In the genomic region with DNA sequence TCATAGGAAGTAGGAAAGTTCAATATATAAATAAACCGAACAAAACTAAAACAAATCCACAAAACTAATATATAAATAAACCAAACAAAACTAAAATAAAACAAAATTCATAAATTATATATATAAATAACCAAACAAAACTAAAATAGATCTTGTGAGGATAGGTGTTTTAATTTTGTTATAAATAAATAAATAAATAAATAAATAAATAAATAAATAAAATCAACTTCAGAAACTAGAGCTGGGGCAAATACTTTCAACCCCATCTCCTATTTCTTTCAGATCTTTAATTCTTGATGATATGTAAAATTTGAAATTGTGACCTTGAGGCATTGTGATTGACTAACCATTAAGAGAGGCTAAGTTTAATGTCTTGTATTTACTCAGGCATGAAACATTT, we compare ENCODE assay signal across 1 cellular context.
TF ChIP-seq lines count a peak whose summit lies in the region.

No MANE protein-coding gene starts in this region.

TF ChIP-seq in HEK293, 187 proteins besides CTCF, POLR2A, EP300 and RAD21 (continued from another document and continues in another):
- TF ChIP-seq HOXA7 (CRISPR knock-in tag; IDR thresholded peaks at IDR 0.05; ENCODE audit: borderline replicate concordance) (no peak), ZNF501 (tag by site-specific recombination; IDR thresholded peaks at IDR 0.05) (peak; percentile 44; the same call in 1 of the 2 replicates), ZNF2 (tag by site-specific recombination; IDR thresholded peaks at IDR 0.05) (no peak), ZNF335 (tag by site-specific recombination; conservative IDR thresholded peaks at IDR 0.05) (no peak), MZF1 (tag by site-specific recombination; IDR thresholded peaks at IDR 0.05; ENCODE audit: borderline replicate concordance) (peak; percentile 48; the same call in 1 of the 2 replicates), ZNF175 (tag by site-specific recombination; IDR thresholded peaks at IDR 0.05) (no peak), GLIS1 (tag by site-specific recombination; IDR thresholded peaks at IDR 0.05) (no peak), ZNF837 (tag by site-specific recombination; IDR thresholded peaks at IDR 0.05) (no peak), ZNF184 (tag by site-specific recombination; IDR thresholded peaks at IDR 0.05) (no peak), ZNF174 (tag by site-specific recombination; IDR thresholded peaks at IDR 0.05) (no peak), OSR2 (tag by site-specific recombination; IDR thresholded peaks at IDR 0.05) (no peak), ZNF792 (tag by site-specific recombination; IDR thresholded peaks at IDR 0.05) (no peak), ZNF19 (tag by site-specific recombination; IDR thresholded peaks at IDR 0.05; ENCODE audit: low read depth) (0 out of 2 replicates have a peak, but pooled peaks have one; percentile 57), ZFP3 (tag by site-specific recombination; IDR thresholded peaks at IDR 0.05; ENCODE audit: low read depth) (peak; percentile 38; the same call in 1 of the 2 replicates), ZNF366 (tag by site-specific recombination; conservative IDR thresholded peaks at IDR 0.05) (0 out of 2 replicates have a peak, but pooled peaks have one; percentile 18), ZBTB48 (tag by site-specific recombination; IDR thresholded peaks at IDR 0.05) (no peak), ZSCAN4 (tag by site-specific recombination; IDR thresholded peaks at IDR 0.05) (no peak), SP7 (tag by site-specific recombination; IDR thresholded peaks at IDR 0.05) (no peak), ZNF629 (tag by site-specific recombination; IDR thresholded peaks at IDR 0.05) (peak; percentile 54; the same call in 1 of the 2 replicates), ZNF585B (tag by site-specific recombination; IDR thresholded peaks at IDR 0.05) (no peak), ZNF274 (IDR thresholded peaks at IDR 0.05; ENCODE audit: low read length) (no peak), ZNF274 (tag by site-specific recombination; IDR thresholded peaks at IDR 0.05; ENCODE audit: borderline replicate concordance) (no peak), ZNF404 (tag by site-specific recombination; IDR thresholded peaks at IDR 0.05) (0 out of 2 replicates have a peak, but pooled peaks have one; percentile 37), HOXD13 (CRISPR knock-in tag; IDR thresholded peaks at IDR 0.05; ENCODE audit: borderline replicate concordance) (no peak), ZNF133 (tag by site-specific recombination; IDR thresholded peaks at IDR 0.05) (no peak), KLF16 (tag by site-specific recombination; IDR thresholded peaks at IDR 0.05) (no peak), ZNF426 (tag by site-specific recombination; IDR thresholded peaks at IDR 0.05) (peak; percentile 99), ZNF664 (tag by site-specific recombination; IDR thresholded peaks at IDR 0.05) (peak; percentile 56; the same call in 1 of the 2 replicates), ZNF473 (tag by site-specific recombination; IDR thresholded peaks at IDR 0.05) (no peak), SP3 (tag by site-specific recombination; IDR thresholded peaks at IDR 0.05) (no peak), KLF10 (tag by site-specific recombination; IDR thresholded peaks at IDR 0.05) (no peak)
- TF ChIP-seq, protein P1, sequence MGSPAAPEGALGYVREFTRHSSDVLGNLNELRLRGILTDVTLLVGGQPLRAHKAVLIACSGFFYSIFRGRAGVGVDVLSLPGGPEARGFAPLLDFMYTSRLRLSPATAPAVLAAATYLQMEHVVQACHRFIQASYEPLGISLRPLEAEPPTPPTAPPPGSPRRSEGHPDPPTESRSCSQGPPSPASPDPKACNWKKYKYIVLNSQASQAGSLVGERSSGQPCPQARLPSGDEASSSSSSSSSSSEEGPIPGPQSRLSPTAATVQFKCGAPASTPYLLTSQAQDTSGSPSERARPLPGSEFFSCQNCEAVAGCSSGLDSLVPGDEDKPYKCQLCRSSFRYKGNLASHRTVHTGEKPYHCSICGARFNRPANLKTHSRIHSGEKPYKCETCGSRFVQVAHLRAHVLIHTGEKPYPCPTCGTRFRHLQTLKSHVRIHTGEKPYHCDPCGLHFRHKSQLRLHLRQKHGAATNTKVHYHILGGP (tag by site-specific recombination; IDR thresholded peaks at IDR 0.05): no peak
- TF ChIP-seq, protein P2, sequence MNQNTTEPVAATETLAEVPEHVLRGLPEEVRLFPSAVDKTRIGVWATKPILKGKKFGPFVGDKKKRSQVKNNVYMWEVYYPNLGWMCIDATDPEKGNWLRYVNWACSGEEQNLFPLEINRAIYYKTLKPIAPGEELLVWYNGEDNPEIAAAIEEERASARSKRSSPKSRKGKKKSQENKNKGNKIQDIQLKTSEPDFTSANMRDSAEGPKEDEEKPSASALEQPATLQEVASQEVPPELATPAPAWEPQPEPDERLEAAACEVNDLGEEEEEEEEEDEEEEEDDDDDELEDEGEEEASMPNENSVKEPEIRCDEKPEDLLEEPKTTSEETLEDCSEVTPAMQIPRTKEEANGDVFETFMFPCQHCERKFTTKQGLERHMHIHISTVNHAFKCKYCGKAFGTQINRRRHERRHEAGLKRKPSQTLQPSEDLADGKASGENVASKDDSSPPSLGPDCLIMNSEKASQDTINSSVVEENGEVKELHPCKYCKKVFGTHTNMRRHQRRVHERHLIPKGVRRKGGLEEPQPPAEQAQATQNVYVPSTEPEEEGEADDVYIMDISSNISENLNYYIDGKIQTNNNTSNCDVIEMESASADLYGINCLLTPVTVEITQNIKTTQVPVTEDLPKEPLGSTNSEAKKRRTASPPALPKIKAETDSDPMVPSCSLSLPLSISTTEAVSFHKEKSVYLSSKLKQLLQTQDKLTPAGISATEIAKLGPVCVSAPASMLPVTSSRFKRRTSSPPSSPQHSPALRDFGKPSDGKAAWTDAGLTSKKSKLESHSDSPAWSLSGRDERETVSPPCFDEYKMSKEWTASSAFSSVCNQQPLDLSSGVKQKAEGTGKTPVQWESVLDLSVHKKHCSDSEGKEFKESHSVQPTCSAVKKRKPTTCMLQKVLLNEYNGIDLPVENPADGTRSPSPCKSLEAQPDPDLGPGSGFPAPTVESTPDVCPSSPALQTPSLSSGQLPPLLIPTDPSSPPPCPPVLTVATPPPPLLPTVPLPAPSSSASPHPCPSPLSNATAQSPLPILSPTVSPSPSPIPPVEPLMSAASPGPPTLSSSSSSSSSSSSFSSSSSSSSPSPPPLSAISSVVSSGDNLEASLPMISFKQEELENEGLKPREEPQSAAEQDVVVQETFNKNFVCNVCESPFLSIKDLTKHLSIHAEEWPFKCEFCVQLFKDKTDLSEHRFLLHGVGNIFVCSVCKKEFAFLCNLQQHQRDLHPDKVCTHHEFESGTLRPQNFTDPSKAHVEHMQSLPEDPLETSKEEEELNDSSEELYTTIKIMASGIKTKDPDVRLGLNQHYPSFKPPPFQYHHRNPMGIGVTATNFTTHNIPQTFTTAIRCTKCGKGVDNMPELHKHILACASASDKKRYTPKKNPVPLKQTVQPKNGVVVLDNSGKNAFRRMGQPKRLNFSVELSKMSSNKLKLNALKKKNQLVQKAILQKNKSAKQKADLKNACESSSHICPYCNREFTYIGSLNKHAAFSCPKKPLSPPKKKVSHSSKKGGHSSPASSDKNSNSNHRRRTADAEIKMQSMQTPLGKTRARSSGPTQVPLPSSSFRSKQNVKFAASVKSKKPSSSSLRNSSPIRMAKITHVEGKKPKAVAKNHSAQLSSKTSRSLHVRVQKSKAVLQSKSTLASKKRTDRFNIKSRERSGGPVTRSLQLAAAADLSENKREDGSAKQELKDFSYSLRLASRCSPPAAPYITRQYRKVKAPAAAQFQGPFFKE (tag by site-specific recombination; IDR thresholded peaks at IDR 0.05; ENCODE audit: borderline replicate concordance): no peak
- TF ChIP-seq, protein P3, sequence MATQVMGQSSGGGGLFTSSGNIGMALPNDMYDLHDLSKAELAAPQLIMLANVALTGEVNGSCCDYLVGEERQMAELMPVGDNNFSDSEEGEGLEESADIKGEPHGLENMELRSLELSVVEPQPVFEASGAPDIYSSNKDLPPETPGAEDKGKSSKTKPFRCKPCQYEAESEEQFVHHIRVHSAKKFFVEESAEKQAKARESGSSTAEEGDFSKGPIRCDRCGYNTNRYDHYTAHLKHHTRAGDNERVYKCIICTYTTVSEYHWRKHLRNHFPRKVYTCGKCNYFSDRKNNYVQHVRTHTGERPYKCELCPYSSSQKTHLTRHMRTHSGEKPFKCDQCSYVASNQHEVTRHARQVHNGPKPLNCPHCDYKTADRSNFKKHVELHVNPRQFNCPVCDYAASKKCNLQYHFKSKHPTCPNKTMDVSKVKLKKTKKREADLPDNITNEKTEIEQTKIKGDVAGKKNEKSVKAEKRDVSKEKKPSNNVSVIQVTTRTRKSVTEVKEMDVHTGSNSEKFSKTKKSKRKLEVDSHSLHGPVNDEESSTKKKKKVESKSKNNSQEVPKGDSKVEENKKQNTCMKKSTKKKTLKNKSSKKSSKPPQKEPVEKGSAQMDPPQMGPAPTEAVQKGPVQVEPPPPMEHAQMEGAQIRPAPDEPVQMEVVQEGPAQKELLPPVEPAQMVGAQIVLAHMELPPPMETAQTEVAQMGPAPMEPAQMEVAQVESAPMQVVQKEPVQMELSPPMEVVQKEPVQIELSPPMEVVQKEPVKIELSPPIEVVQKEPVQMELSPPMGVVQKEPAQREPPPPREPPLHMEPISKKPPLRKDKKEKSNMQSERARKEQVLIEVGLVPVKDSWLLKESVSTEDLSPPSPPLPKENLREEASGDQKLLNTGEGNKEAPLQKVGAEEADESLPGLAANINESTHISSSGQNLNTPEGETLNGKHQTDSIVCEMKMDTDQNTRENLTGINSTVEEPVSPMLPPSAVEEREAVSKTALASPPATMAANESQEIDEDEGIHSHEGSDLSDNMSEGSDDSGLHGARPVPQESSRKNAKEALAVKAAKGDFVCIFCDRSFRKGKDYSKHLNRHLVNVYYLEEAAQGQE (tag by site-specific recombination; IDR thresholded peaks at IDR 0.05): peak; percentile 83
- TF ChIP-seq, protein P4, sequence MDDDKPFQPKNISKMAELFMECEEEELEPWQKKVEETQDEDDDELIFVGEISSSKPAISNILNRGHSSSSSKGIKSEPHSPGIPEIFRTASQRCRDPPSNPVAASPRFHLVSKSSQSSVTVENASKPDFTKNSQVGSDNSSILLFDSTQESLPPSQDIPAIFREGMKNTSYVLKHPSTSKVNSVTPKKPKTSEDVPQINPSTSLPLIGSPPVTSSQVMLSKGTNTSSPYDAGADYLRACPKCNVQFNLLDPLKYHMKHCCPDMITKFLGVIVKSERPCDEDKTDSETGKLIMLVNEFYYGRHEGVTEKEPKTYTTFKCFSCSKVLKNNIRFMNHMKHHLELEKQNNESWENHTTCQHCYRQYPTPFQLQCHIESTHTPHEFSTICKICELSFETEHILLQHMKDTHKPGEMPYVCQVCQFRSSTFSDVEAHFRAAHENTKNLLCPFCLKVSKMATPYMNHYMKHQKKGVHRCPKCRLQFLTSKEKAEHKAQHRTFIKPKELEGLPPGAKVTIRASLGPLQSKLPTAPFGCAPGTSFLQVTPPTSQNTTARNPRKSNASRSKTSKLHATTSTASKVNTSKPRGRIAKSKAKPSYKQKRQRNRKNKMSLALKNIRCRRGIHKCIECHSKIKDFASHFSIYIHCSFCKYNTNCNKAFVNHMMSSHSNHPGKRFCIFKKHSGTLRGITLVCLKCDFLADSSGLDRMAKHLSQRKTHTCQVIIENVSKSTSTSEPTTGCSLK (tag by site-specific recombination; IDR thresholded peaks at IDR 0.05): no peak
- TF ChIP-seq, protein P5, sequence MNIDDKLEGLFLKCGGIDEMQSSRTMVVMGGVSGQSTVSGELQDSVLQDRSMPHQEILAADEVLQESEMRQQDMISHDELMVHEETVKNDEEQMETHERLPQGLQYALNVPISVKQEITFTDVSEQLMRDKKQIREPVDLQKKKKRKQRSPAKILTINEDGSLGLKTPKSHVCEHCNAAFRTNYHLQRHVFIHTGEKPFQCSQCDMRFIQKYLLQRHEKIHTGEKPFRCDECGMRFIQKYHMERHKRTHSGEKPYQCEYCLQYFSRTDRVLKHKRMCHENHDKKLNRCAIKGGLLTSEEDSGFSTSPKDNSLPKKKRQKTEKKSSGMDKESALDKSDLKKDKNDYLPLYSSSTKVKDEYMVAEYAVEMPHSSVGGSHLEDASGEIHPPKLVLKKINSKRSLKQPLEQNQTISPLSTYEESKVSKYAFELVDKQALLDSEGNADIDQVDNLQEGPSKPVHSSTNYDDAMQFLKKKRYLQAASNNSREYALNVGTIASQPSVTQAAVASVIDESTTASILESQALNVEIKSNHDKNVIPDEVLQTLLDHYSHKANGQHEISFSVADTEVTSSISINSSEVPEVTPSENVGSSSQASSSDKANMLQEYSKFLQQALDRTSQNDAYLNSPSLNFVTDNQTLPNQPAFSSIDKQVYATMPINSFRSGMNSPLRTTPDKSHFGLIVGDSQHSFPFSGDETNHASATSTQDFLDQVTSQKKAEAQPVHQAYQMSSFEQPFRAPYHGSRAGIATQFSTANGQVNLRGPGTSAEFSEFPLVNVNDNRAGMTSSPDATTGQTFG (tag by site-specific recombination; IDR thresholded peaks at IDR 0.05; ENCODE audit: borderline replicate concordance): no peak
- TF ChIP-seq, protein P6, sequence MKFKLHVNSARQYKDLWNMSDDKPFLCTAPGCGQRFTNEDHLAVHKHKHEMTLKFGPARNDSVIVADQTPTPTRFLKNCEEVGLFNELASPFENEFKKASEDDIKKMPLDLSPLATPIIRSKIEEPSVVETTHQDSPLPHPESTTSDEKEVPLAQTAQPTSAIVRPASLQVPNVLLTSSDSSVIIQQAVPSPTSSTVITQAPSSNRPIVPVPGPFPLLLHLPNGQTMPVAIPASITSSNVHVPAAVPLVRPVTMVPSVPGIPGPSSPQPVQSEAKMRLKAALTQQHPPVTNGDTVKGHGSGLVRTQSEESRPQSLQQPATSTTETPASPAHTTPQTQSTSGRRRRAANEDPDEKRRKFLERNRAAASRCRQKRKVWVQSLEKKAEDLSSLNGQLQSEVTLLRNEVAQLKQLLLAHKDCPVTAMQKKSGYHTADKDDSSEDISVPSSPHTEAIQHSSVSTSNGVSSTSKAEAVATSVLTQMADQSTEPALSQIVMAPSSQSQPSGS (tag by site-specific recombination; IDR thresholded peaks at IDR 0.05; ENCODE audit: low read depth): no peak
